ENCODE assay signal across 13 cellular contexts in genomic region chr2:182541268-182541667, GRCh38.
A peak's percentile ranks its signal among the peaks of the same experiment; 100 is the strongest.
DNase-seq lines count a peak whose midpoint lies in the region; ATAC-seq and TF ChIP-seq lines count a peak whose summit lies in the region.
"Had no signal": no experiment of that assay in that cellular context is flagged by ENCODE, and none has a peak within 500 bp of the region (broad histone marks: within the 10 kb centered on the region; RNA-seq: fewer than 3 reads in every experiment).

No MANE protein-coding gene starts in this region.

- H3K9me3 ChIP-seq in upper lobe of right lung (no peaks in the 10 kb centered on the region), left lung (no peaks in the 10 kb centered on the region)
- H3K9me3 ChIP-seq: SJCRH30 had no signal

- no peak overlapping the region for H3K27ac ChIP-seq in upper lobe of right lung
- no peak overlapping the region for H3K27ac ChIP-seq in left lung
- H3K27ac ChIP-seq: 22Rv1, SJCRH30 had no signal

- H3K4me3 ChIP-seq in upper lobe of right lung: no peak overlapping the region
- H3K4me3 ChIP-seq in left lung: no peak overlapping the region
- no peak overlapping the region for H3K4me3 ChIP-seq in H7 (ENCODE audit: insufficient read depth, low read depth, low read length)
- H3K4me3 ChIP-seq: SJCRH30 had no signal

- DNase-seq in NOMO-1 treated with DMSO at 0.1 percent for 48 hours (lab: John Stamatoyannopoulos, UW; ENCODE audit: unreplicated experiment) (peak; percentile 52), NOMO-1 treated with dmso at 0.1 percent for 144 hours (lab: John Stamatoyannopoulos, UW; ENCODE audit: unreplicated experiment) (no peak), upper lobe of right lung (no peak), left lung (no peak), H7 (no peak), NCI-H187 treated with DMSO at 0.1 percent for 48 hours (lab: John Stamatoyannopoulos, UW) (no peak)
- DNase-seq: NCI-H1105 treated with DMSO at 0.1 percent for 48 hours; NCI-H526 treated with DMSO at 0.1 percent for 48 hours; SJCRH30; stimulated activated naive CD4-positive, alpha-beta T cell had no signal

- peak; percentile 70 for ATAC-seq in GM21786 (IDR thresholded peaks at IDR 0.05; ENCODE audit: unreplicated experiment)
- ATAC-seq in HG03354 (IDR thresholded peaks at IDR 0.05; ENCODE audit: poor library complexity, severe bottlenecking, unreplicated experiment): peak; percentile 77
- peak; percentile 40 for ATAC-seq in upper lobe of right lung
- ATAC-seq in left lung: no peak

- peaks cover 9% of the 10 kb centered on the region for H3K4me1 ChIP-seq in upper lobe of right lung
- peaks cover 0 to 7% of the 10 kb centered on the region in 2 donors for H3K4me1 ChIP-seq in left lung

- H3K27me3 ChIP-seq in upper lobe of right lung (no peaks in the 10 kb centered on the region), left lung (no peaks in the 10 kb centered on the region), H7 (ENCODE audit: control insufficient read depth, insufficient read depth, low read length) (no peaks in the 10 kb centered on the region)
- H3K27me3 ChIP-seq: SJCRH30 had no signal

- TF ChIP-seq CTCF in upper lobe of right lung (IDR thresholded peaks at IDR 0.05) (no peak), left lung (IDR thresholded peaks at IDR 0.05) (no peak)

- H3K36me3 ChIP-seq in upper lobe of right lung (no peaks in the 10 kb centered on the region), left lung (no peaks in the 10 kb centered on the region), H7 (replicated peaks; ENCODE audit: control insufficient read depth, insufficient read depth, low read length) (no peaks in the 10 kb centered on the region)
- H3K36me3 ChIP-seq: SJCRH30 had no signal

- intact Hi-C loops in upper lobe of right lung (cut with DNase I): no loop called here
- intact Hi-C loops in left lung (cut with DNase I): no loop called here
